In genomic region chr18:47594621-47595086, GRCh38 we compare ENCODE assay signal across 16 cellular contexts.
DNase-seq lines count a peak whose midpoint lies in the region; ATAC-seq and TF ChIP-seq lines count a peak whose summit lies in the region.
"Had no signal": no experiment of that assay in that cellular context is flagged by ENCODE, and none has a peak within 500 bp of the region (broad histone marks: within the 10 kb centered on the region; RNA-seq: fewer than 3 reads in every experiment).

No MANE protein-coding gene starts in this region.

- H3K27me3 Mint-ChIP-seq in endodermal cell (ENCODE audit: insufficient read depth), result peaks cover 17% of the 10 kb centered on the region

- peaks cover 9% of the 10 kb centered on the region for H3K9me3 ChIP-seq in endodermal cell (ENCODE audit: control insufficient read depth, low read length)
- H3K9me3 ChIP-seq in gastrocnemius medialis, result no peaks in the 10 kb centered on the region
- no peaks in the 10 kb centered on the region for H3K9me3 ChIP-seq in ovary
- H3K9me3 ChIP-seq: prostate gland had no signal

- H3K4me1 ChIP-seq in endodermal cell (ENCODE audit: control insufficient read depth, insufficient read depth, low read length) (peaks cover 4% of the 10 kb centered on the region), gastrocnemius medialis (no peaks in the 10 kb centered on the region), ovary (ENCODE audit: insufficient read depth) (no peaks in the 10 kb centered on the region)
- H3K4me1 ChIP-seq: esophagus squamous epithelium, prostate gland had no signal

- no peak overlapping the region for H3K27ac Mint-ChIP-seq in endodermal cell

- H3K4me3 ChIP-seq in endodermal cell (ENCODE audit: low read length) (no peak overlapping the region), gastrocnemius medialis (peak overlapping the region in 3 of 4 donors; percentile 11 to 31 (median 13)), ovary (no peak overlapping the region)
- H3K4me3 ChIP-seq: esophagus squamous epithelium, prostate gland had no signal

- in situ Hi-C loops in gastrocnemius medialis (cut with MboI; ENCODE audit: low sequenced_read_pairs in 4 of 4), result no loop called here

- peak; percentile 98 for DNase-seq in NCI-H1436 (lab: John Stamatoyannopoulos, UW)
- no peak for DNase-seq in NCI-H1436 treated with DMSO at 0.1 percent for 48 hours (lab: John Stamatoyannopoulos, UW)
- peak; percentile 100 for DNase-seq in NCI-H69 (lab: John Stamatoyannopoulos, UW)
- DNase-seq in endodermal cell, result no peak
- DNase-seq in gastrocnemius medialis, result no peak
- DNase-seq in SKM-1 (lab: John Stamatoyannopoulos, UW; ENCODE audit: unreplicated experiment), result no peak
- DNase-seq in ovary, result no peak
- DNase-seq: aorta; CD4-positive, CD25-positive, alpha-beta regulatory T cell; dermis blood vessel endothelial cell; esophagus squamous epithelium; KG1; left colon; NCI-H446 had no signal

- H3K4me3 Mint-ChIP-seq in endodermal cell, result peak overlapping the region; percentile 25
- H3K4me3 Mint-ChIP-seq: CD4-positive, CD25-positive, alpha-beta regulatory T cell had no signal

- peaks cover 13% of the 10 kb centered on the region for H3K4me1 Mint-ChIP-seq in endodermal cell

- no peak for TF ChIP-seq EP300 in ovary (IDR thresholded peaks at IDR 0.05)

- peak overlapping the region; percentile 12 for H3K27ac ChIP-seq in endodermal cell (ENCODE audit: low read depth, low read length)
- no peak overlapping the region for H3K27ac ChIP-seq in gastrocnemius medialis
- H3K27ac ChIP-seq in ovary, result no peak overlapping the region
- H3K27ac ChIP-seq: esophagus squamous epithelium, prostate gland had no signal

- intact Hi-C loops in gastrocnemius medialis (cut with DNase I; ENCODE audit: low total_unique reads), result no loop called here
- intact Hi-C loops in ovary (cut with DNase I), result no loop called here

- TF ChIP-seq POLR2A in gastrocnemius medialis (IDR thresholded peaks at IDR 0.05) (no peak), ovary (IDR thresholded peaks at IDR 0.05) (no peak)

- H3K27me3 ChIP-seq in endodermal cell (ENCODE audit: control insufficient read depth, insufficient read depth, low read length, poor library complexity, severe bottlenecking) (no peaks in the 10 kb centered on the region), gastrocnemius medialis (peaks cover 20 to 41% (median 27%) of the 10 kb centered on the region in 3 donors), ovary (no peaks in the 10 kb centered on the region)

- H3K36me3 Mint-ChIP-seq in endodermal cell (ENCODE audit: low read depth), result no peaks in the 10 kb centered on the region
- H3K36me3 Mint-ChIP-seq: CD4-positive, CD25-positive, alpha-beta regulatory T cell had no signal

- no peak for TF ChIP-seq CTCF in endodermal cell (conservative IDR thresholded peaks at IDR 0.05)
- TF ChIP-seq CTCF in gastrocnemius medialis (IDR thresholded peaks at IDR 0.05 in 4 of 5, conservative IDR thresholded peaks at IDR 0.05 in 1 of 5), result no peak
- TF ChIP-seq CTCF in ovary (IDR thresholded peaks at IDR 0.05), result no peak

- H3K36me3 ChIP-seq in endodermal cell (ENCODE audit: control insufficient read depth, insufficient read depth, low read length), result no peaks in the 10 kb centered on the region
- no peaks in the 10 kb centered on the region for H3K36me3 ChIP-seq in gastrocnemius medialis
- H3K36me3 ChIP-seq in ovary, result no peaks in the 10 kb centered on the region
- H3K36me3 ChIP-seq: esophagus squamous epithelium, prostate gland had no signal

- 83 to 85% methylated on average over 16 to 23 of the region's 23 CpGs for WGBS in endodermal cell (ENCODE audit: insufficient coverage in 1 of 2, insufficient read length in 1 of 2), 2 experiments
- WGBS in ovary, 3 donors, result 38 to 50% (median 41%) methylated on average over 23 of the region's 23 CpGs

- no peak for ATAC-seq in gastrocnemius medialis
- ATAC-seq in HG03039 (IDR thresholded peaks at IDR 0.05; ENCODE audit: unreplicated experiment), result no peak

- H3K9ac ChIP-seq in endodermal cell (ENCODE audit: extremely low read depth, low read length, poor library complexity, severe bottlenecking), result no peak overlapping the region

- peaks cover 1% of the 10 kb centered on the region for H3K9me3 Mint-ChIP-seq in endodermal cell

Comparison
In these comparisons a context has a peak if more than half of its experiments do, and no peak if none do; other contexts are left out.
1. DNase-seq: peak in NCI-H1436 (single experiment) and NCI-H69 (single experiment); none in NCI-H1436 treated with DMSO at 0.1 percent for 48 hours (single experiment), endodermal cell (single experiment), gastrocnemius medialis (0 of 2), SKM-1 (single experiment) and ovary (0 of 5).
2. H3K4me3 ChIP-seq: peak in gastrocnemius medialis (3 of 4); none in endodermal cell (single experiment) and ovary (single experiment).